Comparison of ENCODE assay signal across 16 cellular contexts in genomic region chr5:132056610-132057497, GRCh38. TPM values are rescaled to one million over a fixed set of nuclear protein-coding genes. Genes with fewer than 3 reads are reported as not detected.
DNase-seq lines count a peak whose midpoint lies in the region; ATAC-seq and TF ChIP-seq lines count a peak whose summit lies in the region.
"Had no signal": no experiment of that assay in that cellular context is flagged by ENCODE, and none has a peak within 500 bp of the region (broad histone marks: within the 10 kb centered on the region; RNA-seq: fewer than 3 reads in every experiment).

No MANE protein-coding gene starts in this region.

- no peak overlapping the region for H3K4me3 Mint-ChIP-seq in stimulated activated naive CD8-positive, alpha-beta T cell treated with anti-CD3 and anti-CD28 coated beads, Interleukin-15, Interleukin-2, amounts not matched to agents 100 ng/mL and 50 ng/mL, for 24 hours
- no peak overlapping the region for H3K4me3 Mint-ChIP-seq in natural killer cell
- H3K4me3 Mint-ChIP-seq: nephron progenitor cell had no signal

- no peaks in the 10 kb centered on the region for H3K36me3 Mint-ChIP-seq in stimulated activated naive CD8-positive, alpha-beta T cell treated with anti-CD3 and anti-CD28 coated beads, Interleukin-15, Interleukin-2, amounts not matched to agents 100 ng/mL and 50 ng/mL, for 24 hours (ENCODE audit: low read depth)
- no peaks in the 10 kb centered on the region for H3K36me3 Mint-ChIP-seq in natural killer cell
- H3K36me3 Mint-ChIP-seq: activated naive CD4-positive, alpha-beta T cell treated with anti-CD3 and anti-CD28 coated beads, Interleukin-2, amount 50 U/mL, for 72 hours; CD4-positive, CD25-positive, alpha-beta regulatory T cell had no signal

- H3K4me1 Mint-ChIP-seq in stimulated activated naive CD8-positive, alpha-beta T cell treated with anti-CD3 and anti-CD28 coated beads, Interleukin-15, Interleukin-2, amounts not matched to agents 100 ng/mL and 50 ng/mL, for 24 hours (ENCODE audit: low read depth): peaks cover 71% of the 10 kb centered on the region
- peaks cover 22 to 56% of the 10 kb centered on the region in 2 donors for H3K4me1 Mint-ChIP-seq in natural killer cell

- WGBS in adrenal gland, 4 donors: 86 to 95% (median 90%) methylated on average over 13 to 14 of the region's 14 CpGs

- ATAC-seq in stimulated activated naive CD8-positive, alpha-beta T cell treated with anti-CD3 and anti-CD28 coated beads, Interleukin-15, Interleukin-2, amounts not matched to agents 100 U/mL and 50 U/mL, for 24 hours: no peak
- ATAC-seq in natural killer cell: no peak
- ATAC-seq in HG02678 (IDR thresholded peaks at IDR 0.05; ENCODE audit: unreplicated experiment): no peak
- no peak for ATAC-seq in lower lobe of right lung

- H3K27ac ChIP-seq in adrenal gland (no peak overlapping the region), lower lobe of right lung (no peak overlapping the region)
- H3K27ac ChIP-seq: colonic mucosa, GM23248, VCaP had no signal

- H3K36me3 ChIP-seq in adrenal gland (replicated peaks in 1 of 2) (no peaks in the 10 kb centered on the region), lower lobe of right lung (no peaks in the 10 kb centered on the region)
- H3K36me3 ChIP-seq: colonic mucosa had no signal

- TF ChIP-seq CTCF in adrenal gland (IDR thresholded peaks at IDR 0.05) (no peak), natural killer cell (IDR thresholded peaks at IDR 0.05) (no peak), lower lobe of right lung (IDR thresholded peaks at IDR 0.05) (no peak)

- no peak for DNase-seq in stimulated activated naive CD8-positive, alpha-beta T cell treated with anti-CD3 and anti-CD28 coated beads, Interleukin-15, Interleukin-2, amounts not matched to agents 100 U/mL and 50 U/mL, for 24 hours
- DNase-seq in adrenal gland: peak in 6 of 7 donors; percentile 4 to 29 (median 7)
- DNase-seq in natural killer cell: peak; percentile 11
- no peak for DNase-seq in NCI-H82 treated with DMSO at 0.1 percent for 48 hours (lab: John Stamatoyannopoulos, UW; ENCODE audit: unreplicated experiment)
- no peak for DNase-seq in SK-N-DZ (ENCODE audit: low spot score)
- DNase-seq in lower lobe of right lung: no peak
- DNase-seq: GM23248, NCI-H524 treated with DMSO at 0.1 percent for 48 hours, nephron progenitor cell, SHP77 had no signal

- H3K27me3 ChIP-seq in adrenal gland (no peaks in the 10 kb centered on the region), lower lobe of right lung (ENCODE audit: low read depth) (no peaks in the 10 kb centered on the region)
- H3K27me3 ChIP-seq: colonic mucosa had no signal

- no peaks in the 10 kb centered on the region for H3K27me3 Mint-ChIP-seq in stimulated activated naive CD8-positive, alpha-beta T cell treated with anti-CD3 and anti-CD28 coated beads, Interleukin-15, Interleukin-2, amounts not matched to agents 100 ng/mL and 50 ng/mL, for 24 hours
- H3K27me3 Mint-ChIP-seq in natural killer cell (ENCODE audit: low read depth in 2 of 2): peaks cover 0 to 14% of the 10 kb centered on the region in 2 donors

- no peaks in the 10 kb centered on the region for H3K9me3 Mint-ChIP-seq in stimulated activated naive CD8-positive, alpha-beta T cell treated with anti-CD3 and anti-CD28 coated beads, Interleukin-15, Interleukin-2, amounts not matched to agents 100 ng/mL and 50 ng/mL, for 24 hours
- H3K9me3 Mint-ChIP-seq in natural killer cell: no peaks in the 10 kb centered on the region
- H3K9me3 Mint-ChIP-seq: activated naive CD4-positive, alpha-beta T cell treated with anti-CD3 and anti-CD28 coated beads, Interleukin-2, amount 50 U/mL, for 72 hours; CD4-positive, CD25-positive, alpha-beta regulatory T cell; nephron progenitor cell had no signal

- no peak for TF ChIP-seq POLR2A in adrenal gland (IDR thresholded peaks at IDR 0.05)

- intact Hi-C loops in adrenal gland (cut with DNase I) (no loop called here), natural killer cell (cut with micrococcal nuclease) (loop anchor here (2.0 kb wide), 1 partner anchor 30 kb away; no protein-coding TSS in a partner anchor), lower lobe of right lung (cut with DNase I) (no loop called here)

- H3K4me1 ChIP-seq in adrenal gland (replicated peaks in 1 of 2) (no peaks in the 10 kb centered on the region), lower lobe of right lung (no peaks in the 10 kb centered on the region)
- H3K4me1 ChIP-seq: colonic mucosa had no signal

- no peak overlapping the region for H3K4me3 ChIP-seq in adrenal gland
- no peak overlapping the region for H3K4me3 ChIP-seq in lower lobe of right lung
- H3K4me3 ChIP-seq: colonic mucosa, GM23248 had no signal

- peak overlapping the region; percentile 92 for H3K27ac Mint-ChIP-seq in stimulated activated naive CD8-positive, alpha-beta T cell treated with anti-CD3 and anti-CD28 coated beads, Interleukin-15, Interleukin-2, amounts not matched to agents 100 ng/mL and 50 ng/mL, for 24 hours
- H3K27ac Mint-ChIP-seq in natural killer cell: peak overlapping the region; percentile 78 to 81
- H3K27ac Mint-ChIP-seq: nephron progenitor cell had no signal

- no peaks in the 10 kb centered on the region for H3K9me3 ChIP-seq in adrenal gland (replicated peaks in 1 of 3)
- no peaks in the 10 kb centered on the region for H3K9me3 ChIP-seq in lower lobe of right lung
- H3K9me3 ChIP-seq: colonic mucosa had no signal

RNA-seq across cellular contexts. Expression of gene IL3, which starts 3.6 kb away (rescaled TPM):
- total RNA-seq in adrenal gland (not detected), natural killer cell (not detected), lower lobe of right lung (not detected)
- not detected for polyA plus RNA-seq in adrenal gland
- polyA plus RNA-seq in SK-N-DZ (2014; cell fraction: cytosol; rRNA removed): not detected in 2 replicates
- polyA plus RNA-seq in SK-N-DZ (2014; cell fraction: nucleus; rRNA removed): not detected in 2 replicates
- total RNA-seq: CD4-positive, CD25-positive, alpha-beta regulatory T cell; GM23248 had no signal
- polyA plus RNA-seq: CD4-positive, CD25-positive, alpha-beta regulatory T cell; GM23248 had no signal

RNA-seq across cellular contexts. Expression of gene CSF2, which starts 16.7 kb away (rescaled TPM):
- under 1 TPM in 1 of 8 donors, not detected in 7; 0.31 TPM for total RNA-seq in adrenal gland
- polyA plus RNA-seq in adrenal gland: not detected
- total RNA-seq in natural killer cell: 1 to 10 TPM in 1 of 3 donors, under 1 TPM in 2; 0.65 to 1.2 (median 0.82) TPM
- polyA plus RNA-seq in SK-N-DZ (2014; cell fraction: cytosol; rRNA removed): not detected in 2 replicates
- not detected in 2 replicates for polyA plus RNA-seq in SK-N-DZ (2014; cell fraction: nucleus; rRNA removed)
- total RNA-seq in lower lobe of right lung: 3.9 TPM
- total RNA-seq: CD4-positive, CD25-positive, alpha-beta regulatory T cell; GM23248 had no signal
- polyA plus RNA-seq: CD4-positive, CD25-positive, alpha-beta regulatory T cell; GM23248 had no signal

RNA-seq across cellular contexts. Expression of gene ACSL6, which starts 45.4 kb away (rescaled TPM):
- total RNA-seq in adrenal gland (10 to 100 TPM in 2 of 8 donors, 1 to 10 TPM in 6; 5.5 to 14.5 (median 8.3) TPM), natural killer cell (1 to 10 TPM; 2.1 to 2.2 (median 2.2) TPM), lower lobe of right lung (0.59 TPM)
- 1 to 10 TPM; 2.5 to 6.5 (median 6.4) TPM for polyA plus RNA-seq in adrenal gland
- polyA plus RNA-seq in SK-N-DZ (2014; cell fraction: cytosol; rRNA removed): 0.28 and 0.47 TPM in 2 replicates
- polyA plus RNA-seq in SK-N-DZ (2014; cell fraction: nucleus; rRNA removed): 0.83 and 1.0 TPM in 2 replicates
- polyA plus RNA-seq: GM23248 had no signal

Comparison
In these comparisons a context has a peak if more than half of its experiments do, and no peak if none do; other contexts are left out.
1. DNase-seq: peak in adrenal gland (6 of 7) and natural killer cell (single experiment); none in stimulated activated naive CD8-positive, alpha-beta T cell treated with anti-CD3 and anti-CD28 coated beads, Interleukin-15, Interleukin-2, amounts not matched to agents 100 U/mL and 50 U/mL, for 24 hours (single experiment), NCI-H82 treated with DMSO at 0.1 percent for 48 hours (single experiment), SK-N-DZ (single experiment) and lower lobe of right lung (single experiment).